Comparison of ENCODE assay signal across 28 cellular contexts in genomic region chr10:30594077-30594476, GRCh38. TPM values are rescaled to one million over a fixed set of nuclear protein-coding genes. Genes with fewer than 3 reads are reported as not detected.
DNase-seq lines count a peak whose midpoint lies in the region; ATAC-seq, FAIRE-seq and TF ChIP-seq lines count a peak whose summit lies in the region.
"Had no signal": no experiment of that assay in that cellular context is flagged by ENCODE, and none has a peak within 500 bp of the region (broad histone marks: within the 10 kb centered on the region; RNA-seq: fewer than 3 reads in every experiment).

No MANE protein-coding gene starts in this region.

- H3K36me3 ChIP-seq in CD8-positive, alpha-beta memory T cell (ENCODE audit: insufficient read depth, low read length), result no peaks in the 10 kb centered on the region

- no peak for TF ChIP-seq CTCF in A549 (IDR thresholded peaks at IDR 0.05)
- TF ChIP-seq CTCF in glutamatergic neuron (IDR thresholded peaks at IDR 0.05; ENCODE audit: partially characterized antibody, unreplicated experiment), result no peak

- no peak overlapping the region for H3K4me3 ChIP-seq in A549
- no peak overlapping the region for H3K4me3 ChIP-seq in CD8-positive, alpha-beta memory T cell (ENCODE audit: low read length)

- TF ChIP-seq POLR2A in A549 (IDR thresholded peaks at IDR 0.05; ENCODE audit: low read length), result no peak

- CTCF ChIA-PET in A549 (lab: Yijun Ruan, JAX), result interaction anchor here (1.0 to 14.8 kb wide), 7 partner anchors 12 to 233 kb away, joined by 3 to 216 read pairs (median 5); no protein-coding TSS in a partner anchor
- CTCF ChIA-PET in CD8-positive, alpha-beta memory T cell (lab: Charles Lee), result interaction anchor here (1.3 to 8.8 kb wide), 2 partner anchors 12 to 202 kb away, joined by 5 to 153 read pairs; no protein-coding TSS in a partner anchor

- TF ChIP-seq EP300 in A549 (IDR thresholded peaks at IDR 0.05), result no peak

- H3K27ac Mint-ChIP-seq in T-helper 17 cell, result peak overlapping the region; percentile 21
- peak overlapping the region; percentile 20 for H3K27ac Mint-ChIP-seq in glutamatergic neuron (ENCODE audit: unreplicated experiment)
- H3K27ac Mint-ChIP-seq in CD8-positive, alpha-beta memory T cell, result no peak overlapping the region
- H3K27ac Mint-ChIP-seq: CD8-positive, alpha-beta T cell had no signal

- H3K9me3 ChIP-seq in A549 (no peaks in the 10 kb centered on the region), T-helper 17 cell (ENCODE audit: control insufficient read depth, low read length, poor library complexity, severe bottlenecking) (no peaks in the 10 kb centered on the region)
- H3K9me3 ChIP-seq in CD8-positive, alpha-beta memory T cell (ENCODE audit: low read length), result no peaks in the 10 kb centered on the region
- H3K9me3 ChIP-seq: SK-N-SH had no signal

- no peak for FAIRE-seq in A549 (lab: Jason Lieb, UNC)
- FAIRE-seq: A204.1, H1 had no signal

- peak overlapping the region; percentile 12 to 71; a peak in 3 of 6 replicates for H3K27ac ChIP-seq in A549
- H3K27ac ChIP-seq in CD8-positive, alpha-beta memory T cell (ENCODE audit: low read depth, low read length), result no peak overlapping the region
- H3K27ac ChIP-seq: C4-2B had no signal

- H3K4me1 Mint-ChIP-seq in T-helper 17 cell (peaks cover 5% of the 10 kb centered on the region), glutamatergic neuron (ENCODE audit: low read depth, unreplicated experiment) (peaks cover 3% of the 10 kb centered on the region)
- no peaks in the 10 kb centered on the region for H3K4me1 Mint-ChIP-seq in CD8-positive, alpha-beta memory T cell

- H3K4me3 Mint-ChIP-seq in T-helper 17 cell (no peak overlapping the region), glutamatergic neuron (ENCODE audit: unreplicated experiment) (no peak overlapping the region)
- no peak overlapping the region for H3K4me3 Mint-ChIP-seq in CD8-positive, alpha-beta memory T cell
- H3K4me3 Mint-ChIP-seq: CD8-positive, alpha-beta T cell had no signal

- TF ChIP-seq RAD21 in A549 (conservative IDR thresholded peaks at IDR 0.05 in 1 of 2, IDR thresholded peaks at IDR 0.05 in 1 of 2), result no peak

- no peak for DNase-seq in A549 (ENCODE audit: low read depth in 1 of 2, low spot score in 1 of 2)
- DNase-seq in CMK (ENCODE audit: low read depth), result peak; percentile 39
- no peak for DNase-seq in T-helper 17 cell
- DNase-seq in glutamatergic neuron, result no peak
- DNase-seq in NCI-H524 treated with DMSO at 0.1 percent for 48 hours (lab: John Stamatoyannopoulos, UW), result no peak
- DNase-seq in amniotic stem cell (lab: John Stamatoyannopoulos, UW), result no peak
- no peak for DNase-seq in NCI-H1048 (lab: John Stamatoyannopoulos, UW)
- DNase-seq in CD8-positive, alpha-beta memory T cell, result no peak
- DNase-seq: AML-193; Calu3; CD8-positive, alpha-beta T cell; DND-41; NCI-H1092; NCI-H1417 treated with DMSO at 0.1 percent for 48 hours; NCI-H1694 treated with DMSO at 0.1 percent for 48 hours; NCI-H2081; NCI-H2227 treated with DMSO at 0.1 percent for 48 hours; NCI-H69; PC-3; SK-N-SH had no signal

- H3K27me3 Mint-ChIP-seq in T-helper 17 cell, result peaks cover 43% of the 10 kb centered on the region
- peaks cover 5% of the 10 kb centered on the region for H3K27me3 Mint-ChIP-seq in glutamatergic neuron (ENCODE audit: unreplicated experiment)
- peaks cover 5 to 19% of the 10 kb centered on the region in 2 donors for H3K27me3 Mint-ChIP-seq in CD8-positive, alpha-beta memory T cell

- POLR2A ChIA-PET in A549 (lab: Yijun Ruan, JAX), result no interaction called here
- POLR2A ChIA-PET in CD8-positive, alpha-beta memory T cell (lab: Charles Lee), result no interaction called here

- ATAC-seq in A549 (no peak), T-helper 17 cell (no peak)
- ATAC-seq: CD8-positive, alpha-beta T cell; HCT116; PC-3 had no signal

- no peak overlapping the region for H3K4me2 ChIP-seq in A549
- H3K4me2 ChIP-seq: SK-N-SH had no signal

- 0 out of 3 replicates have a peak, but pooled peaks cover 8% of the 10 kb centered on the region for H3K4me1 ChIP-seq in A549
- no peaks in the 10 kb centered on the region for H3K4me1 ChIP-seq in CD8-positive, alpha-beta memory T cell (ENCODE audit: insufficient read depth, low read length)

- H3K9me3 Mint-ChIP-seq in glutamatergic neuron (ENCODE audit: unreplicated experiment), result peaks cover 4% of the 10 kb centered on the region
- H3K9me3 Mint-ChIP-seq in CD8-positive, alpha-beta memory T cell, result no peaks in the 10 kb centered on the region
- H3K9me3 Mint-ChIP-seq: CD8-positive, alpha-beta T cell had no signal

- H3K36me3 Mint-ChIP-seq in T-helper 17 cell (ENCODE audit: low read depth) (peaks cover 5% of the 10 kb centered on the region), glutamatergic neuron (ENCODE audit: unreplicated experiment) (no peaks in the 10 kb centered on the region)
- no peaks in the 10 kb centered on the region for H3K36me3 Mint-ChIP-seq in CD8-positive, alpha-beta memory T cell
- H3K36me3 Mint-ChIP-seq: CD8-positive, alpha-beta T cell had no signal

- 77% methylated on average over 4 of the region's 4 CpGs for WGBS in A549 (ENCODE audit: missing lambda C conversion rate)

- no peaks in the 10 kb centered on the region for H3K27me3 ChIP-seq in CD8-positive, alpha-beta memory T cell (ENCODE audit: insufficient read depth, low read length, poor library complexity, severe bottlenecking)

TF ChIP-seq in A549, 52 proteins besides CTCF, POLR2A, EP300 and RAD21:
- TF ChIP-seq NR3C1 (IDR thresholded peaks at IDR 0.05) (no peak), ZFP36 (IDR thresholded peaks at IDR 0.05; ENCODE audit: borderline replicate concordance, partially characterized antibody) (no peak), NFE2L2 (conservative IDR thresholded peaks at IDR 0.05; ENCODE audit: low read length) (no peak), RNF2 (IDR thresholded peaks at IDR 0.05; ENCODE audit: borderline replicate concordance, low read depth) (no peak), JUN (IDR thresholded peaks at IDR 0.05) (no peak), GATA3 (IDR thresholded peaks at IDR 0.05; ENCODE audit: borderline replicate concordance) (no peak), RCOR1 (IDR thresholded peaks at IDR 0.05; ENCODE audit: low read depth, low read length) (no peak), CBX8 (IDR thresholded peaks at IDR 0.05) (no peak), HMGXB4 (CRISPR knock-in tag; IDR thresholded peaks at IDR 0.05; ENCODE audit: borderline replicate concordance) (no peak), MAZ (IDR thresholded peaks at IDR 0.05; ENCODE audit: borderline replicate concordance, low read depth, low read length) (no peak), MAX (IDR thresholded peaks at IDR 0.05) (no peak), BCL3 (IDR thresholded peaks at IDR 0.05) (no peak), ELK1 (IDR thresholded peaks at IDR 0.05; ENCODE audit: low read depth, low read length) (no peak), FOSL2 (IDR thresholded peaks at IDR 0.05) (no peak), FOSL2 (CRISPR knock-in tag; IDR thresholded peaks at IDR 0.05) (no peak), HEYL (CRISPR knock-in tag; IDR thresholded peaks at IDR 0.05) (no peak)

RNA-seq across cellular contexts. Expression of gene LYZL2, which starts 35.5 kb away (rescaled TPM):
- polyA plus RNA-seq in A549 (2011; rRNA removed) (not detected in 2 replicates), A549 (2017; fragmentation: RNase III; extraction: RNeasy Plus Mini Kit Qiagen cat#74134 plus additional on column Dnase treatment) (not detected in 3 replicates)
- polyA plus RNA-seq in A549 (2012; cell fraction: cytosol; rRNA removed), result not detected in 2 replicates
- not detected in 2 replicates for polyA plus RNA-seq in A549 (2012; cell fraction: nucleus; rRNA removed)
- not detected in 2 replicates for polyA minus RNA-seq in A549 (2011; rRNA and poly(A)+ RNA removed)
- total RNA-seq in T-helper 17 cell (not detected), glutamatergic neuron (ENCODE audit: unreplicated experiment) (not detected)
- total RNA-seq in CD8-positive, alpha-beta memory T cell, result not detected
- polyA plus RNA-seq in CD8-positive, alpha-beta memory T cell, result not detected
- total RNA-seq: Calu3; CD8-positive, alpha-beta T cell; H1; HT-29; LHCN-M2; MCF 10A; NCI-H460; PC-3 had no signal
- polyA plus RNA-seq: H1, SK-N-SH had no signal

Comparison
In these comparisons a context has a peak if more than half of its experiments do, and no peak if none do; other contexts are left out.
1. H3K27ac Mint-ChIP-seq: peak in T-helper 17 cell (single experiment) and glutamatergic neuron (single experiment); none in CD8-positive, alpha-beta memory T cell (0 of 8).